Comparison of ENCODE assay signal across 13 cellular contexts in genomic region chr15:36468746-36469145, GRCh38.
DNase-seq lines count a peak whose midpoint lies in the region; TF ChIP-seq lines count a peak whose summit lies in the region.
"Had no signal": no experiment of that assay in that cellular context is flagged by ENCODE, and none has a peak within 500 bp of the region (broad histone marks: within the 10 kb centered on the region; RNA-seq: fewer than 3 reads in every experiment).

No MANE protein-coding gene starts in this region.

- H3K27me3 Mint-ChIP-seq in osteocyte (ENCODE audit: unreplicated experiment) = no peaks in the 10 kb centered on the region
- H3K27me3 Mint-ChIP-seq: activated CD8-positive, alpha-beta memory T cell treated with anti-CD3 and anti-CD28 coated beads, Interleukin-2, amount 10 ng/mL, durations not matched to agents 7 days and 5 days had no signal

- H3K4me1 Mint-ChIP-seq in osteocyte (ENCODE audit: unreplicated experiment) = peaks cover 18% of the 10 kb centered on the region
- H3K4me1 Mint-ChIP-seq: activated CD8-positive, alpha-beta memory T cell treated with anti-CD3 and anti-CD28 coated beads, Interleukin-2, amount 10 ng/mL, durations not matched to agents 7 days and 5 days had no signal

- DNase-seq in H4 (ENCODE audit: low spot score) = peak; percentile 66
- peak; percentile 7 for DNase-seq in OCI-M1 (lab: John Stamatoyannopoulos, UW)
- DNase-seq in fibroblast of pulmonary artery (ENCODE audit: low read depth) = peak; percentile 81
- no peak for DNase-seq in osteocyte (ENCODE audit: extremely low spot score, unreplicated experiment)
- no peak for DNase-seq in COLO829 (ENCODE audit: low spot score)
- DNase-seq in NCI-H1048 (lab: John Stamatoyannopoulos, UW) = no peak
- no peak for DNase-seq in foreskin melanocyte
- DNase-seq in tibial artery = no peak
- DNase-seq: activated CD8-positive, alpha-beta memory T cell treated with anti-CD3 and anti-CD28 coated beads, Interleukin-2, amount 10 ng/mL, durations not matched to agents 7 days and 5 days; central memory CD4-positive, alpha-beta T cell; NCI-H526 treated with DMSO at 0.1 percent for 48 hours; occipital lobe had no signal

- peaks cover 11% of the 10 kb centered on the region for H3K9me3 Mint-ChIP-seq in osteocyte (ENCODE audit: unreplicated experiment)

- peak overlapping the region; percentile 2 for H3K27ac Mint-ChIP-seq in osteocyte (ENCODE audit: unreplicated experiment)
- H3K27ac Mint-ChIP-seq: activated CD8-positive, alpha-beta memory T cell treated with anti-CD3 and anti-CD28 coated beads, Interleukin-2, amount 10 ng/mL, durations not matched to agents 7 days and 5 days; T-helper 1 cell treated with Interleukin-12 subunit alpha and Interleukin-12 subunit beta and Interleukin-4 antibody, amounts not matched to agents 30 μg/mL and 1 μg/mL, for 36 hours had no signal

- intact Hi-C loops in tibial artery (cut with DNase I; ENCODE audit: low total_unique reads) = no loop called here

- H3K36me3 Mint-ChIP-seq in osteocyte (ENCODE audit: unreplicated experiment) = no peaks in the 10 kb centered on the region
- H3K36me3 Mint-ChIP-seq: activated CD8-positive, alpha-beta memory T cell treated with anti-CD3 and anti-CD28 coated beads, Interleukin-2, amount 10 ng/mL, durations not matched to agents 7 days and 5 days had no signal

- no peak overlapping the region for H3K4me3 Mint-ChIP-seq in osteocyte (ENCODE audit: unreplicated experiment)
- H3K4me3 Mint-ChIP-seq: activated CD8-positive, alpha-beta memory T cell treated with anti-CD3 and anti-CD28 coated beads, Interleukin-2, amount 10 ng/mL, durations not matched to agents 7 days and 5 days; T-helper 1 cell treated with Interleukin-12 subunit alpha and Interleukin-12 subunit beta and Interleukin-4 antibody, amounts not matched to agents 30 μg/mL and 1 μg/mL, for 36 hours had no signal

- H3K27ac ChIP-seq in tibial artery = no peak overlapping the region

- no peaks in the 10 kb centered on the region for H3K9me3 ChIP-seq in tibial artery

- H3K36me3 ChIP-seq in tibial artery = no peaks in the 10 kb centered on the region

- no peaks in the 10 kb centered on the region for H3K4me1 ChIP-seq in tibial artery

- no peaks in the 10 kb centered on the region for H3K27me3 ChIP-seq in tibial artery

- H3K4me3 ChIP-seq in fibroblast of pulmonary artery (replicated peaks; ENCODE audit: low read depth, low read length) (no peak overlapping the region), tibial artery (no peak overlapping the region)

- TF ChIP-seq CTCF in fibroblast of pulmonary artery (IDR thresholded peaks at IDR 0.05; ENCODE audit: low read length, missing control alignments) = no peak
- no peak for TF ChIP-seq CTCF in osteocyte (IDR thresholded peaks at IDR 0.05)
- no peak for TF ChIP-seq CTCF in tibial artery (IDR thresholded peaks at IDR 0.05)

Comparison
In these comparisons a context has a peak if more than half of its experiments do, and no peak if none do; other contexts are left out.
1. DNase-seq: peak in H4 (single experiment), OCI-M1 (single experiment) and fibroblast of pulmonary artery (single experiment); none in osteocyte (single experiment), COLO829 (single experiment), NCI-H1048 (single experiment), foreskin melanocyte (single experiment) and tibial artery (0 of 2).